9 cellular contexts compared by ENCODE assay signal in the genomic region with DNA sequence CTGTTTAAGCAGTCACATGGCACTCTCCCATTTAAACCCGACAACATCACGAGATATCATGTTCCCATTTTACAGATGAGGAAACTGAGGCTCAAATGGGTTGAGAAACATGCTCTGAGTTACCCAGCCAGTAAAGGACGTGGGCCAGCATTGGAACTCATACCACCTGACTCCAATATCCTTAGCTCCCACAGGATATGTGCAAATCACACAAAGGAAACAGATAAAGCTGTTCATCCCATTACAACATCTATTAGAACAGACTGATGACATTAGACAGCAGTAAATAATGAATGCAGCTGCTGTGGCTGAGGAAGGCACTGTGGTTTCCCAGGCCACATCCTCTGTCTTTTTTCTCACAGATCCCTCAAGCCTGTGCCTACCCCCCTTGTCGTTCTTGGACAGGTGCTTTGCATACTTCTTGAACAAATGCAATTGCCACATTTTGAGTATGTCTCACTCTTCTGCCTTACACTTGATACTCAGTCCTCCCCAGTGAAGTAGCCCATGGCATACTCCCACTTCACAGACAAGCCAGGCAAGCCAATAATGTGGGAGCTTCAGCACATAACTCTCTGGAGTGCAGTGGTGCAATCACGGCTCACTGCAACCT.
DNase-seq lines count a peak whose midpoint lies in the region; ATAC-seq and TF ChIP-seq lines count a peak whose summit lies in the region.
"Had no signal": no experiment of that assay in that cellular context is flagged by ENCODE, and none has a peak within 500 bp of the region (broad histone marks: within the 10 kb centered on the region; RNA-seq: fewer than 3 reads in every experiment).

No MANE protein-coding gene starts in this region.

- H3K27ac ChIP-seq in epithelial cell of prostate: peak overlapping the region; percentile 97

- TF ChIP-seq CTCF in GM10266 (IDR thresholded peaks at IDR 0.05; ENCODE audit: control insufficient read depth, insufficient read depth, low read depth, missing control alignments): no peak

- ATAC-seq in GM21381 (IDR thresholded peaks at IDR 0.05; ENCODE audit: unreplicated experiment) (peak; percentile 98), HG03571 (IDR thresholded peaks at IDR 0.05; ENCODE audit: unreplicated experiment) (peak; percentile 98)
- ATAC-seq: HCT116 had no signal

- DNase-seq in GM10266 (ENCODE audit: extremely low spot score) (peak; percentile 59), epithelial cell of prostate (ENCODE audit: low read depth, low spot score) (no peak), NCI-H1694 treated with DMSO at 0.1 percent for 48 hours (lab: John Stamatoyannopoulos, UW) (no peak), NCI-H2029 (lab: John Stamatoyannopoulos, UW) (no peak), medulla oblongata (ENCODE audit: extremely low spot score) (no peak), pons (ENCODE audit: low spot score) (no peak)
